ENCODE assay signal across 21 cellular contexts in the genomic region with DNA sequence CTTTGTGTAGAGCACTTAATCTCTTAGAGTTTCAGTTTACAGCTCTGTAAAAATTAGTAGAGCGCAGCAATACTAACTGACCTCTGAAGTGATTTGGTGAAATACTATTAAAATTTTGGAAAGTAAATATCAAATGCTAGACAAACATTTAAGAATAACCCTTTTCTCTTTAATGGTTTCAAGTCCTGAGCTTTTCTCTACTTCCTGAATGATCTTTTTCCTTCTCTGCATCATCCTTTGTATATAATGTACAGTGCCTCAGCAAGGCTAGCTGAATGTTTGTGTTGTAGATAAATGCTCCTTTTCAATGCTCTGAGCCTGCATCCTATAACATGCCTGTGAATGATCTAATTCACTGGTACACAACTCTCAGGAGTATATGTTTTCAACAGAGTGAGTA.
"Had no signal": no experiment of that assay in that cellular context is flagged by ENCODE, and none has a peak within 500 bp of the region (broad histone marks: within the 10 kb centered on the region; RNA-seq: fewer than 3 reads in every experiment).

No MANE protein-coding gene starts in this region.

- DNase-seq: effector memory CD8-positive, alpha-beta T cell; erythroblast; esophagus squamous epithelium; foreskin melanocyte; glutamatergic neuron; heart right ventricle; hippocampal formation; left cardiac atrium; left lung; mesenchymal stem cell; mucosa of descending colon; naive B cell; right lobe of liver; small intestine; stimulated activated CD4-positive, alpha-beta T cell treated with anti-CD3 and anti-CD28 coated beads, Interleukin-15, amount 100 ng/mL, for 24 hours; stimulated activated CD4-positive, alpha-beta T cell treated with anti-CD3 and anti-CD28 coated beads, Interleukin-2, amount 100 ng/mL, for 48 hours; stimulated activated naive B cell treated with anti-CD40 and anti-IgM and Interleukin-4, amounts not matched to agents 10 μg/mL and 1 μg/mL and 100 μg/mL, for 72 hours; upper lobe of left lung had no signal

- H3K4me1 ChIP-seq: esophagus squamous epithelium, left lung, parathyroid adenoma, right lobe of liver, upper lobe of left lung had no signal

- H3K27ac ChIP-seq: esophagus squamous epithelium, heart right ventricle, left lung, parathyroid adenoma, right lobe of liver, thoracic aorta, upper lobe of left lung had no signal

- H3K36me3 ChIP-seq: esophagus squamous epithelium, heart right ventricle, left lung, right lobe of liver, thoracic aorta, tibial nerve, upper lobe of left lung had no signal

- H3K4me3 ChIP-seq: esophagus squamous epithelium, heart right ventricle, left lung, mucosa of descending colon, right lobe of liver, thoracic aorta, tibial nerve, upper lobe of left lung had no signal

- H2AFZ ChIP-seq: parathyroid adenoma had no signal

- H3K9me3 ChIP-seq: esophagus squamous epithelium, heart right ventricle, left lung, mucosa of descending colon, right lobe of liver, thoracic aorta, tibial nerve, upper lobe of left lung had no signal

- H3K27me3 ChIP-seq: esophagus squamous epithelium, heart right ventricle, left lung, right lobe of liver, tibial nerve, upper lobe of left lung had no signal

- H3K9ac ChIP-seq: parathyroid adenoma had no signal
